26 cellular contexts compared by ENCODE assay signal in genomic region chr5:102654559-102655354, GRCh38.
DNase-seq lines count a peak whose midpoint lies in the region; ATAC-seq and TF ChIP-seq lines count a peak whose summit lies in the region.
"Had no signal": no experiment of that assay in that cellular context is flagged by ENCODE, and none has a peak within 500 bp of the region (broad histone marks: within the 10 kb centered on the region; RNA-seq: fewer than 3 reads in every experiment).

No MANE protein-coding gene starts in this region.

- H3K4me1 Mint-ChIP-seq in brain = peaks cover 10% of the 10 kb centered on the region
- H3K4me1 Mint-ChIP-seq: activated T-helper 17 cell treated with anti-CD3 and anti-CD28 coated beads, Interleukin-2, amount 50 U/mL, for 72 hours; central memory CD8-positive, alpha-beta T cell; naive thymus-derived CD4-positive, alpha-beta T cell had no signal

- no TSS peak for BruUV-seq in PC-3 (replicated peaks; lab: Mats Ljungman, UMichigan)

- POLR2A ChIA-PET in PC-3 (lab: Charles Lee; ENCODE audit: unreplicated experiment) = interaction anchor here (0.6 kb wide), 1 partner anchor 9 kb away, joined by 4 read pairs; no protein-coding TSS in a partner anchor

- peak overlapping the region in 2 of 5 experiments; percentile 22 to 42 for H3K4me3 Mint-ChIP-seq in brain
- H3K4me3 Mint-ChIP-seq: activated naive CD8-positive, alpha-beta T cell; activated T-helper 17 cell treated with anti-CD3 and anti-CD28 coated beads, Interleukin-2, amount 50 U/mL, for 72 hours; central memory CD8-positive, alpha-beta T cell; naive thymus-derived CD4-positive, alpha-beta T cell had no signal

- DNase-seq in NCI-H748 (lab: John Stamatoyannopoulos, UW; ENCODE audit: unreplicated experiment) = peak; percentile 15
- DNase-seq in NCI-H748 treated with DMSO at 0.1 percent for 48 hours (lab: John Stamatoyannopoulos, UW) = no peak
- peak; percentile 96 for DNase-seq in NCI-H1694 treated with DMSO at 0.1 percent for 48 hours (lab: John Stamatoyannopoulos, UW)
- peak; percentile 11 for DNase-seq in myocyte (ENCODE audit: low read depth)
- no peak for DNase-seq in PC-3
- DNase-seq in left lobe of liver (ENCODE audit: low spot score) = no peak
- DNase-seq in NCI-H187 (lab: John Stamatoyannopoulos, UW) = no peak
- DNase-seq: activated CD4-positive, alpha-beta T cell treated with anti-CD3 and anti-CD28 coated beads, Interleukin-2, amount 50 U/mL, for 48 hours; activated CD8-positive, alpha-beta memory T cell treated with anti-CD3 and anti-CD28 coated beads, Interleukin-2, amount 50 U/mL, for 4 hours; Caco-2; IMR-90; left colon; naive thymus-derived CD4-positive, alpha-beta T cell; NCI-H226; retina; stimulated activated naive CD8-positive, alpha-beta T cell treated with anti-CD3 and anti-CD28 coated beads, Interleukin-15, Interleukin-2, amounts not matched to agents 100 U/mL and 50 U/mL, for 24 hours; T-helper 1 cell; uterus had no signal

- no peaks in the 10 kb centered on the region for H3F3A ChIP-seq in PC-3 (ENCODE audit: low read length, unreplicated experiment)

- peaks cover 19% of the 10 kb centered on the region for H3K4me1 ChIP-seq in PC-3 (ENCODE audit: insufficient read depth, low read length)
- H3K4me1 ChIP-seq: BLaER1 had no signal

- no peaks in the 10 kb centered on the region for H3K36me3 ChIP-seq in PC-3 (ENCODE audit: low read depth, low read length)
- H3K36me3 ChIP-seq: BLaER1, thoracic aorta, uterus had no signal

- no peaks in the 10 kb centered on the region for H3K27me3 ChIP-seq in PC-3 (ENCODE audit: low read length)
- H3K27me3 ChIP-seq: BLaER1, dorsolateral prefrontal cortex, uterus had no signal

- no peaks in the 10 kb centered on the region for H3K27me3 Mint-ChIP-seq in brain
- H3K27me3 Mint-ChIP-seq: activated naive CD8-positive, alpha-beta T cell had no signal

- no peaks in the 10 kb centered on the region for H3K36me3 Mint-ChIP-seq in brain
- H3K36me3 Mint-ChIP-seq: activated naive CD8-positive, alpha-beta T cell; naive thymus-derived CD4-positive, alpha-beta T cell had no signal

- no peaks in the 10 kb centered on the region for H3K9me3 ChIP-seq in PC-3 (ENCODE audit: low read length)
- H3K9me3 ChIP-seq: BLaER1, Caco-2, thoracic aorta, uterus had no signal

- no peak overlapping the region for H3K4me2 ChIP-seq in PC-3 (ENCODE audit: low read length)
- H3K4me2 ChIP-seq: BLaER1 had no signal

- peak overlapping the region in 3 of 5 experiments; percentile 59 to 89 (median 59) for H3K27ac Mint-ChIP-seq in brain
- H3K27ac Mint-ChIP-seq: activated naive CD8-positive, alpha-beta T cell; activated T-helper 17 cell treated with anti-CD3 and anti-CD28 coated beads, Interleukin-2, amount 50 U/mL, for 72 hours; naive thymus-derived CD4-positive, alpha-beta T cell had no signal

- H3K79me2 ChIP-seq in PC-3 (ENCODE audit: low read length) = no peaks in the 10 kb centered on the region

- no peak overlapping the region for H2AFZ ChIP-seq in PC-3 (ENCODE audit: low read length)

- H4K20me1 ChIP-seq in PC-3 (ENCODE audit: low read length) = no peaks in the 10 kb centered on the region
- H4K20me1 ChIP-seq: BLaER1 had no signal

- no peak overlapping the region for H3K4me3 ChIP-seq in PC-3 (ENCODE audit: low read length)
- H3K4me3 ChIP-seq: BLaER1, dorsolateral prefrontal cortex, thoracic aorta, uterus had no signal

- TF ChIP-seq CTCF in brain (conservative IDR thresholded peaks at IDR 0.05) (no peak), PC-3 (conservative IDR thresholded peaks at IDR 0.05; ENCODE audit: low read depth, low read length) (no peak)

- no peak overlapping the region for H3K27ac ChIP-seq in PC-3 (ENCODE audit: low read length)
- H3K27ac ChIP-seq: BLaER1, thoracic aorta, uterus had no signal

- CTCF ChIA-PET in PC-3 (lab: Charles Lee) = no interaction called here

- H3K9me2 ChIP-seq in PC-3 (replicated peaks; ENCODE audit: low read length) = no peaks in the 10 kb centered on the region

- intact Hi-C loops in PC-3 (cut with micrococcal nuclease) = no loop called here

- ATAC-seq in PC-3 = no peak
- ATAC-seq in left lobe of liver = no peak
- ATAC-seq: activated T-helper 17 cell treated with anti-CD3 and anti-CD28 coated beads, Interleukin-2, amount 50 U/mL, for 72 hours; left colon; naive thymus-derived CD4-positive, alpha-beta T cell; Panc1; stimulated activated naive CD8-positive, alpha-beta T cell treated with anti-CD3 and anti-CD28 coated beads, Interleukin-15, Interleukin-2, amounts not matched to agents 100 U/mL and 50 U/mL, for 24 hours had no signal

- no peak overlapping the region for H3K9ac ChIP-seq in PC-3 (ENCODE audit: low read length)
- H3K9ac ChIP-seq: BLaER1 had no signal

- H3K9me3 Mint-ChIP-seq in brain = no peaks in the 10 kb centered on the region
- H3K9me3 Mint-ChIP-seq: activated T-helper 17 cell treated with anti-CD3 and anti-CD28 coated beads, Interleukin-2, amount 50 U/mL, for 72 hours; central memory CD8-positive, alpha-beta T cell; naive thymus-derived CD4-positive, alpha-beta T cell had no signal

Comparison
In these comparisons a context has a peak if more than half of its experiments do, and no peak if none do; other contexts are left out.
1. DNase-seq: peak in NCI-H748 (single experiment), NCI-H1694 treated with DMSO at 0.1 percent for 48 hours (single experiment) and myocyte (single experiment); none in NCI-H748 treated with DMSO at 0.1 percent for 48 hours (single experiment), PC-3 (single experiment), left lobe of liver (single experiment) and NCI-H187 (0 of 2).